In the genomic region with DNA sequence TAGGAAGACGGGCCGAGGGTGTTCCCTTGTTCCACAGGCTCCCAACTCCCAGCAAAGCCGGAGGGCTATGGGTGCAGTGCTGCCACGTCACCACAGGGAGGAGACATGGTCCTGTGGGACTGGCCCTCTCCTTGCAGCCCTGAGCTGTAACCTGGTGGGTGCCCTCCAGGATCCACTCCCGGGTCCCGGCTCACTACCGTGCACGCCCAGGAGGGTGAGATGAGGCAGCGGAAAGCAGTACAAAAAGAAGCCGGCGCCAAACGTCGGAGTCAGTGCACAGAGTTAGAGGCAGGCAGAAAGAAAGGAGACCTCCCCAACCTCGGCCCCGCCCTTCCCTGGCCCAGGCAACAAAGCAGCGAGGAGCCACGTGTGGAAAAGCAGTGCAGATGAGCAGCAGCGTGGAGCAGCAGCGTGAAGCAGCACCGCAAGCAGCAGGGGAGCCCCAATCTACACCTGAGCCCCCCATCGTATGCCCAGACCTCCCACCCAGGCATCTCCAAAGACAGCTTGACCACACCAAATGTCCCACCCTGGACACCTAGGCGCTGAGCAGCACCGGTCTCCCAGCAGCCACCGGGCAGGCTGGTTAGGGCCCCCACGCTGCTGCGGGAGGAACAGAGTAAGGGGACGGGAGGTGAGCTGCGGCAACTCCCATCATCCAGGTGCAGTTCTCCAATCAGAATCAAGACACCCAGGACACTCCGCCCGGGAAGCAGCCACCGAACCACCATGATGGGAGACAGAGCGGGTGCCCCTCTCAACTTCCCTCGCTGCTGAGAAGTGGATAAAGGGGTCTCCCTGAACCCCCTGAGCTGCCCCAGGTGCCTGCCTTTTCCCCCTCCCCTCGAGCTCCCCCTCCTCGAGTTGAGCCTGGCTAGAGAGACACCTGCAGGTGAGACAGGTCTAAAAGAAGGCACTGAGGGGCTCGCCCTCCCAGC, we compare ENCODE assay signal across 8 cellular contexts. TPM values are rescaled to one million over a fixed set of nuclear protein-coding genes. Genes with fewer than 3 reads are reported as not detected.
DNase-seq lines count a peak whose midpoint lies in the region; ATAC-seq and TF ChIP-seq lines count a peak whose summit lies in the region.

No MANE protein-coding gene starts in this region.

- TF ChIP-seq CTCF in WERI-Rb-1 (IDR thresholded peaks at IDR 0.05; ENCODE audit: low read depth, low read length) (peak; percentile 98), breast epithelium (IDR thresholded peaks at IDR 0.05) (peak; percentile 72 to 89 (median 87))

- H3K9me3 ChIP-seq in WERI-Rb-1 (ENCODE audit: severe bottlenecking) (no peaks in the 10 kb centered on the region), breast epithelium (no peaks in the 10 kb centered on the region)

- DNase-seq in activated gamma-delta T cell treated with Interleukin-2 at 50 U/mL for 16 hours (peak; percentile 59), activated gamma-delta T cell (lab: John Stamatoyannopoulos, UW) (no peak), NCI-H1694 treated with DMSO at 0.1 percent for 48 hours (lab: John Stamatoyannopoulos, UW) (peak; percentile 32), WERI-Rb-1 (peak; percentile 86), breast epithelium (ENCODE audit: low spot score in 2 of 2) (peak; percentile 64 to 84), kidney tubule cell (ENCODE audit: low spot score) (peak; percentile 66)
- peak; percentile 64 to 65 for DNase-seq in stimulated activated CD4-positive, alpha-beta T cell treated with anti-CD3 and anti-CD28 coated beads, Interleukin-2, amount 100 ng/mL, for 48 hours

- no peak for TF ChIP-seq POLR2A in breast epithelium (IDR thresholded peaks at IDR 0.05)

- no peak overlapping the region for H3K4me3 ChIP-seq in WERI-Rb-1 (ENCODE audit: low read depth, low read length)
- H3K4me3 ChIP-seq in breast epithelium = peak overlapping the region in 2 of 3 donors; percentile 40 to 61

- peak; percentile 81 for ATAC-seq in HG02884 (IDR thresholded peaks at IDR 0.05; ENCODE audit: unreplicated experiment)

- H3K27ac ChIP-seq in WERI-Rb-1 (peak overlapping the region; percentile 46), breast epithelium (peak overlapping the region in 1 of 2 donors; percentile 60)

- H3K27me3 ChIP-seq in WERI-Rb-1 (ENCODE audit: insufficient read depth, low read depth, severe bottlenecking) (no peaks in the 10 kb centered on the region), breast epithelium (no peaks in the 10 kb centered on the region)

- intact Hi-C loops in breast epithelium (cut with DNase I; ENCODE audit: low total_unique reads) = no loop called here

- H3K36me3 ChIP-seq in WERI-Rb-1 (peaks cover 86% of the 10 kb centered on the region), breast epithelium (no peaks in the 10 kb centered on the region)

- no peaks in the 10 kb centered on the region for H3K4me1 ChIP-seq in breast epithelium

RNA-seq across cellular contexts. Expression of gene IGSF9B, which starts 28.8 kb away (rescaled TPM):
- total RNA-seq in breast epithelium = 1 to 10 TPM in 2 of 3 donors, under 1 TPM in 1; 0.64 to 4.5 (median 3.3) TPM
